Comparison of ENCODE assay signal across 19 cellular contexts in the genomic region with DNA sequence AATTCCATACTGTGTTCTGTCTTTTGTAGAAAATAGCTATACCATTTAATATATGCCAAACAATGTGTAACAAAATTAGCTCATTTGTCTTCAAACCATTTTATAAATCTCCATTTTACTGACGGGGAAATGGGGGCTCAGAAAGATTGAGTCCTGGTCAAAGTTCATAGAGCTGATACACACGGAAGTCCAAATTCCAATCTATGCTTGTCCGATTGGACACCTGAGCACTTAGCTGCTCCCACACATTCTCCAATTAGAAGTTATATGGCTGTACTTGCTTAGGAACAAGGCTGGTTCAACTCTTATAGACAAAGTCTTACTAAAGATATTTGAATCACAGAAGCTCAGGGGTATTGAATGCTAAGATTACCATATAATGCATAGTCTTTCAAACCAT.
DNase-seq lines count a peak whose midpoint lies in the region; ATAC-seq, FAIRE-seq and TF ChIP-seq lines count a peak whose summit lies in the region.
"Had no signal": no experiment of that assay in that cellular context is flagged by ENCODE, and none has a peak within 500 bp of the region (broad histone marks: within the 10 kb centered on the region; RNA-seq: fewer than 3 reads in every experiment).

No MANE protein-coding gene starts in this region.

- TF ChIP-seq POLR2A in HepG2 (IDR thresholded peaks at IDR 0.05; ENCODE audit: insufficient read depth in 1 of 2, low read depth in 2 of 2, low read length in 2 of 2) = no peak

- H3K9me2 ChIP-seq in hepatocyte (replicated peaks; ENCODE audit: insufficient read depth) = no peaks in the 10 kb centered on the region

- no TSS peak for BruUV-seq in HepG2 (replicated peaks; lab: Mats Ljungman, UMichigan)

- ATAC-seq in HepG2 (no peak), mucosa of descending colon (peak; percentile 38)
- ATAC-seq: GM12878, GM23338, HCT116 had no signal

- H3K9ac ChIP-seq in HepG2 (ENCODE audit: insufficient read depth, low read depth, low read length) = no peak overlapping the region

- H3K36me3 ChIP-seq in hepatocyte (replicated peaks; ENCODE audit: insufficient read depth, low read depth) = no peaks in the 10 kb centered on the region
- no peaks in the 10 kb centered on the region for H3K36me3 ChIP-seq in HepG2 (replicated peaks in 1 of 2; ENCODE audit: control insufficient read depth in 1 of 2, insufficient read depth in 2 of 2, low read length in 2 of 2)
- no peaks in the 10 kb centered on the region for H3K36me3 ChIP-seq in mucosa of descending colon (ENCODE audit: low read depth)

- POLR2A ChIA-PET in HepG2 (lab: Yijun Ruan, JAX) = interaction anchor here (2.5 kb wide), 1 partner anchor 185 kb away, joined by 12 read pairs; a partner anchor contains a TSS

- CTCF ChIA-PET in HepG2 (lab: Yijun Ruan, JAX; ENCODE audit: low intra/inter-chr PET ratio, low total read pairs) = no interaction called here

- H2AFZ ChIP-seq in hepatocyte = no peak overlapping the region
- no peak overlapping the region for H2AFZ ChIP-seq in HepG2 (ENCODE audit: low read length)
- H2AFZ ChIP-seq: GM23338 had no signal

- H3K9me3 ChIP-seq in hepatocyte (ENCODE audit: low read depth) (no peaks in the 10 kb centered on the region), HepG2 (ENCODE audit: low read length) (no peaks in the 10 kb centered on the region), mucosa of descending colon (no peaks in the 10 kb centered on the region)

- WGBS in hepatocyte (ENCODE audit: low lambda C conversion rate, missing lambda C conversion rate) = 87% methylated on average over 3 of the region's 3 CpGs
- 91% methylated on average over 3 of the region's 3 CpGs for WGBS in HepG2 (ENCODE audit: low lambda C conversion rate)

- intact Hi-C loops in HepG2 (cut with micrococcal nuclease; ENCODE audit: unreplicated experiment) = no loop called here
- intact Hi-C loops in mucosa of descending colon (cut with DNase I, micrococcal nuclease) = no loop called here

- peaks cover 29% of the 10 kb centered on the region for H3K4me1 ChIP-seq in hepatocyte (ENCODE audit: insufficient read depth)
- H3K4me1 ChIP-seq in HepG2 (ENCODE audit: insufficient read depth, low read length) = peaks cover 73% of the 10 kb centered on the region
- H3K4me1 ChIP-seq in mucosa of descending colon (ENCODE audit: low read depth) = no peaks in the 10 kb centered on the region

- no peak for DNase-seq in hepatocyte (ENCODE audit: low spot score)
- DNase-seq in HepG2 (ENCODE audit: low spot score) = no peak
- no peak for DNase-seq in mucosa of descending colon
- no peak for DNase-seq in activated T-cell treated with anti-CD3 and anti-CD28 coated beads for 4 hours
- no peak for DNase-seq in urothelium cell line (ENCODE audit: low spot score)
- no peak for DNase-seq in C1 segment of cervical spinal cord (lab: John Stamatoyannopoulos, UW)
- DNase-seq: CD4-positive, CD25-positive, alpha-beta regulatory T cell; CD8-positive, alpha-beta memory T cell; DMS 273 treated with DMSO at 0.1 percent for 48 hours; DMS79; EL; GDM1; H9 had no signal

- FAIRE-seq in HepG2 (lab: Jason Lieb, UNC) (no peak), urothelium cell line (lab: Jason Lieb, UNC) (no peak)
- FAIRE-seq: D721Med, GM12878, GM19239 had no signal

- TF ChIP-seq CTCF in hepatocyte (IDR thresholded peaks at IDR 0.05; ENCODE audit: poor library complexity) = no peak
- no peak for TF ChIP-seq CTCF in HepG2 (CRISPR knock-in tag; IDR thresholded peaks at IDR 0.05)
- no peak for TF ChIP-seq CTCF in mucosa of descending colon (IDR thresholded peaks at IDR 0.05)

- H4K20me1 ChIP-seq in hepatocyte (ENCODE audit: insufficient read depth, poor library complexity, severe bottlenecking) (no peaks in the 10 kb centered on the region), HepG2 (ENCODE audit: insufficient read depth, low read length) (no peaks in the 10 kb centered on the region)

- TF ChIP-seq EP300 in HepG2 (IDR thresholded peaks at IDR 0.05; ENCODE audit: low read depth in 2 of 2, low read length in 2 of 2) (no peak), HepG2 (CRISPR knock-in tag; IDR thresholded peaks at IDR 0.05; ENCODE audit: borderline replicate concordance) (no peak)

- H3K27me3 ChIP-seq in hepatocyte = no peaks in the 10 kb centered on the region
- no peaks in the 10 kb centered on the region for H3K27me3 ChIP-seq in HepG2 (ENCODE audit: control insufficient read depth in 1 of 2, insufficient read depth in 2 of 2, low read length in 2 of 2)

- H3K79me2 ChIP-seq in hepatocyte (no peaks in the 10 kb centered on the region), HepG2 (ENCODE audit: insufficient read depth, low read length) (no peaks in the 10 kb centered on the region)

- no peak overlapping the region for H3K4me3 ChIP-seq in hepatocyte
- no peak overlapping the region for H3K4me3 ChIP-seq in HepG2 (replicated peaks in 1 of 3; ENCODE audit: insufficient read depth in 1 of 3, low read depth in 2 of 3, low read length in 3 of 3)
- H3K4me3 ChIP-seq in mucosa of descending colon = no peak overlapping the region
- H3K4me3 ChIP-seq: GM12878, GM23338 had no signal

- TF ChIP-seq RAD21 in HepG2 (CRISPR knock-in tag; IDR thresholded peaks at IDR 0.05) = no peak

- in situ Hi-C loops in HepG2 (cut with HindIII; ENCODE audit: extremely low pct_ligation_motif_present, low pct_unique_long_range_greater_than_20kb) = no loop called here

- H3K4me2 ChIP-seq in hepatocyte (no peak overlapping the region), HepG2 (ENCODE audit: low read depth, low read length) (0 out of 2 replicates have a peak overlapping the region, but pooled peaks have one; percentile 19)
- H3K4me2 ChIP-seq: GM23338 had no signal

- H3K27ac ChIP-seq in hepatocyte (peak overlapping the region; percentile 58), HepG2 (ENCODE audit: extremely low read length, insufficient read depth, low read length) (peak overlapping the region; percentile 61)
- H3K27ac ChIP-seq: C4-2B had no signal

TF ChIP-seq in HepG2, 621 proteins besides CTCF, POLR2A, EP300 and RAD21 (continues in another document):
- no peak for TF ChIP-seq ZSCAN12 (CRISPR knock-in tag; IDR thresholded peaks at IDR 0.05)
- TF ChIP-seq ZNF432 (CRISPR knock-in tag; IDR thresholded peaks at IDR 0.05; ENCODE audit: borderline replicate concordance) = no peak
- TF ChIP-seq ETV5 (CRISPR knock-in tag; IDR thresholded peaks at IDR 0.05; ENCODE audit: borderline replicate concordance) = no peak
- TF ChIP-seq REXO4 (CRISPR knock-in tag; IDR thresholded peaks at IDR 0.05; ENCODE audit: borderline replicate concordance) = no peak
- no peak for TF ChIP-seq ARID2 (CRISPR knock-in tag; IDR thresholded peaks at IDR 0.05; ENCODE audit: borderline replicate concordance)
- 0 out of 2 replicates have a peak, but pooled peaks have one; percentile 38 for TF ChIP-seq HNF4G (IDR thresholded peaks at IDR 0.05; ENCODE audit: borderline replicate concordance, low read depth, low read length)
- no peak for TF ChIP-seq HNF4G (CRISPR knock-in tag; IDR thresholded peaks at IDR 0.05; ENCODE audit: borderline replicate concordance, low read depth)
- TF ChIP-seq, protein P1, sequence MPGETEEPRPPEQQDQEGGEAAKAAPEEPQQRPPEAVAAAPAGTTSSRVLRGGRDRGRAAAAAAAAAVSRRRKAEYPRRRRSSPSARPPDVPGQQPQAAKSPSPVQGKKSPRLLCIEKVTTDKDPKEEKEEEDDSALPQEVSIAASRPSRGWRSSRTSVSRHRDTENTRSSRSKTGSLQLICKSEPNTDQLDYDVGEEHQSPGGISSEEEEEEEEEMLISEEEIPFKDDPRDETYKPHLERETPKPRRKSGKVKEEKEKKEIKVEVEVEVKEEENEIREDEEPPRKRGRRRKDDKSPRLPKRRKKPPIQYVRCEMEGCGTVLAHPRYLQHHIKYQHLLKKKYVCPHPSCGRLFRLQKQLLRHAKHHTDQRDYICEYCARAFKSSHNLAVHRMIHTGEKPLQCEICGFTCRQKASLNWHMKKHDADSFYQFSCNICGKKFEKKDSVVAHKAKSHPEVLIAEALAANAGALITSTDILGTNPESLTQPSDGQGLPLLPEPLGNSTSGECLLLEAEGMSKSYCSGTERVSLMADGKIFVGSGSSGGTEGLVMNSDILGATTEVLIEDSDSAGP (CRISPR knock-in tag; IDR thresholded peaks at IDR 0.05; ENCODE audit: borderline replicate concordance) = no peak
- no peak for TF ChIP-seq YEATS2 (CRISPR knock-in tag; IDR thresholded peaks at IDR 0.05; ENCODE audit: borderline replicate concordance)
- TF ChIP-seq HNF4A (CRISPR knock-in tag; IDR thresholded peaks at IDR 0.05) = peak; percentile 51; the same call in 1 of the 2 replicates
- TF ChIP-seq NCOR1 (IDR thresholded peaks at IDR 0.05; ENCODE audit: borderline replicate concordance, low read length) = peak; percentile 9; the same call in 1 of the 2 replicates
- TF ChIP-seq ZNF761 (CRISPR knock-in tag; conservative IDR thresholded peaks at IDR 0.05) = no peak
- no peak for TF ChIP-seq AHR (CRISPR knock-in tag; IDR thresholded peaks at IDR 0.05)
